In genomic region chr17:35913611-35914010, GRCh38 we compare ENCODE assay signal across 32 cellular contexts. TPM values are rescaled to one million over a fixed set of nuclear protein-coding genes. Genes with fewer than 3 reads are reported as not detected.
"Had no signal": no experiment of that assay in that cellular context is flagged by ENCODE, and none has a peak within 500 bp of the region (broad histone marks: within the 10 kb centered on the region; RNA-seq: fewer than 3 reads in every experiment).

No MANE protein-coding gene starts in this region.

- H3K9me3 ChIP-seq: gastroesophageal sphincter, heart left ventricle, left ventricle myocardium inferior, lower lobe of right lung, prostate gland, right atrium auricular region, spleen, stomach, thyroid gland, vagina had no signal

- H3K36me3 Mint-ChIP-seq: stimulated activated memory B cell treated with anti-CD40 and anti-IgM and Interleukin-4, amounts not matched to agents 10 μg/mL and 1 μg/mL and 100 μg/mL, for 72 hours had no signal

- H3K4me3 Mint-ChIP-seq: endodermal cell; nephron; neural progenitor cell; stimulated activated memory B cell treated with anti-CD40 and anti-IgM and Interleukin-4, amounts not matched to agents 10 μg/mL and 1 μg/mL and 100 μg/mL, for 72 hours had no signal

- H3K4me1 Mint-ChIP-seq: stimulated activated memory B cell treated with anti-CD40 and anti-IgM and Interleukin-4, amounts not matched to agents 10 μg/mL and 1 μg/mL and 100 μg/mL, for 72 hours had no signal

- FAIRE-seq: islet of Langerhans had no signal

- H2AFZ ChIP-seq: hepatocyte, neural progenitor cell had no signal

- H3K27me3 ChIP-seq: gastroesophageal sphincter, heart left ventricle, hepatocyte, neural progenitor cell, right atrium auricular region, spleen, thyroid gland, vagina had no signal

- H3K27me3 Mint-ChIP-seq: stimulated activated memory B cell treated with anti-CD40 and anti-IgM and Interleukin-4, amounts not matched to agents 10 μg/mL and 1 μg/mL and 100 μg/mL, for 72 hours had no signal

- H3K4me3 ChIP-seq: dorsolateral prefrontal cortex, gastroesophageal sphincter, heart left ventricle, hepatocyte, left ventricle myocardium inferior, lower lobe of right lung, neural progenitor cell, prostate gland, right atrium auricular region, skin epidermis, spleen, stomach, thyroid gland, vagina had no signal

- H3K36me3 ChIP-seq: gastroesophageal sphincter, heart left ventricle, left ventricle myocardium inferior, lower lobe of right lung, neural progenitor cell, prostate gland, right atrium auricular region, spleen, stomach, thyroid gland, vagina had no signal

- DNase-seq: cerebellar nuclear complex; dorsolateral prefrontal cortex; effector CD4-positive, alpha-beta T cell; endodermal cell; foreskin keratinocyte; heart left ventricle; left cardiac atrium; left ventricle myocardium inferior; lower lobe of right lung; spleen; stimulated activated CD4-positive, alpha-beta T cell treated with anti-CD3 and anti-CD28 coated beads, Interleukin-4, amount 100 ng/mL, for 4 hours; stomach; thyroid gland; trophoblast cell had no signal

- H3K27ac ChIP-seq: dorsolateral prefrontal cortex, epithelial cell of prostate, foreskin keratinocyte, gastroesophageal sphincter, heart left ventricle, hepatocyte, left ventricle myocardium inferior, lower lobe of right lung, neural progenitor cell, prostate gland, right atrium auricular region, skin epidermis, spleen, stomach, thyroid gland, vagina had no signal

- H3K4me2 ChIP-seq: hepatocyte, neural progenitor cell had no signal

- H3K9ac ChIP-seq: neural progenitor cell had no signal

- H3K79me2 ChIP-seq: hepatocyte had no signal

- ATAC-seq: esophagus mucosa, foreskin keratinocyte, gastroesophageal sphincter, heart left ventricle, left cardiac atrium, lower lobe of right lung had no signal

- H3K4me1 ChIP-seq: foreskin keratinocyte, gastroesophageal sphincter, left ventricle myocardium inferior, lower lobe of right lung, neural progenitor cell, prostate gland, right atrium auricular region, spleen, stomach, thyroid gland, vagina had no signal

- H3K27ac Mint-ChIP-seq: endodermal cell; nephron; neural progenitor cell; stimulated activated memory B cell treated with anti-CD40 and anti-IgM and Interleukin-4, amounts not matched to agents 10 μg/mL and 1 μg/mL and 100 μg/mL, for 72 hours had no signal

- H3K9me3 Mint-ChIP-seq: stimulated activated memory B cell treated with anti-CD40 and anti-IgM and Interleukin-4, amounts not matched to agents 10 μg/mL and 1 μg/mL and 100 μg/mL, for 72 hours had no signal

RNA-seq across cellular contexts. Expression of gene RDM1, which starts 17.0 kb away (rescaled TPM):
- total RNA-seq: kidney epithelial cell, left cardiac atrium, left ventricle myocardium inferior, lower lobe of right lung, mesenteric fat pad, right atrium auricular region, subcutaneous adipose tissue had no signal
- polyA plus RNA-seq: heart left ventricle, hepatocyte had no signal

RNA-seq across cellular contexts. Expression of gene LYZL6, which starts 29.9 kb away (rescaled TPM):
- total RNA-seq: dorsolateral prefrontal cortex, endodermal cell, esophagus mucosa, foreskin keratinocyte, gastroesophageal sphincter, heart left ventricle, hepatocyte, kidney epithelial cell, left cardiac atrium, left ventricle myocardium inferior, lower lobe of right lung, mesenteric fat pad, osteocyte, right atrium auricular region, spleen, stomach, subcutaneous adipose tissue, temporal lobe, thyroid gland, ureter, vagina had no signal
- polyA plus RNA-seq: foreskin keratinocyte, heart left ventricle, hepatocyte, spleen, stomach had no signal

RNA-seq across cellular contexts. Expression of gene CCL5, which starts 33.5 kb away (rescaled TPM):
- total RNA-seq: endodermal cell, foreskin keratinocyte, kidney epithelial cell, osteocyte, temporal lobe had no signal

RNA-seq across cellular contexts. Expression of gene HEATR9, which starts 44.9 kb away (rescaled TPM):
- total RNA-seq: endodermal cell, esophagus mucosa, foreskin keratinocyte, hepatocyte, kidney epithelial cell, left cardiac atrium, left ventricle myocardium inferior, mesenteric fat pad, osteocyte, right atrium auricular region, subcutaneous adipose tissue, temporal lobe, vagina had no signal
- polyA plus RNA-seq: foreskin keratinocyte, heart left ventricle, hepatocyte, stomach had no signal
